ENCODE assay signal across 1 cellular context in the genomic region with DNA sequence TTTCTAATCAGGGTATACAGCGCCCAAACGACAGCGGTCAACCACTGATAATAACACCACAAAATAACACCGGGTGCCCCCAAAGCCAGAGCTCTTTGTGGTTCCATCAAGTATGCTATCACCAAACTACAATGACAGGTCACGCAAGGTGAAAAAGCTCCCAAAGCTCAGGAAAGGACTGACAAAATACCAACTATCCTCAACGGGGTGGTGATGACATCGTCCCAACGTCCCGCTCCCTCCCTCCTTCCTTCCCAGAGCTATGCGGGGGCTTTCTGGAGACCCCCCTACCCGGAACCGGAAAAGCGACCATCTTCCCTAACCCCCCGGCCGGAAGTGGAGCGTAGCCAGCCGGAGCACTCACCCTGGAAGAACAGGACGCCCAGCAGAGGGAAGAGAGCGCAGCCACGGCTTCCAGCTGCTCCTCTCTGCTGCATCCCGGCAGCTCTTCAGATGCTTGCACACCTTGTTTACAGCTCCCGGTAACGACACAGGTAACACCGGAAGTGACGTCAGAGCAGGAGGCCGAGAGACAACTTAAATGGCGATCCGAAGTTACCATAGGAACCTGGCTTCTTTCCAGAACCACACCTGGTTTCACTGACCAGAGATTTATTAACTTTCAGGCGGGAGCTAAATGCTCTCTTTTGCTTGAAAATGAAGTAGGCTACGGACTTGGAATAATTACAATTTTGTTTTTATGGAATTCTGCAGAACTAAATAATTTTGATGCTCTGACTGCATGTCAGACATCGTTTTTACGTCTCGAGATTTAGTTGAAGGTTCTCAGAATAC.
TF ChIP-seq lines count a peak whose summit lies in the region.

A gene with protein sequence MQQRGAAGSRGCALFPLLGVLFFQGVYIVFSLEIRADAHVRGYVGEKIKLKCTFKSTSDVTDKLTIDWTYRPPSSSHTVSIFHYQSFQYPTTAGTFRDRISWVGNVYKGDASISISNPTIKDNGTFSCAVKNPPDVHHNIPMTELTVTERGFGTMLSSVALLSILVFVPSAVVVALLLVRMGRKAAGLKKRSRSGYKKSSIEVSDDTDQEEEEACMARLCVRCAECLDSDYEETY (minus strand): TSS at position 508 of the 795 bp plus-strand sequence. CDS start 71 bp downstream, at position 437.

TF ChIP-seq in H1, 55 proteins besides CTCF, POLR2A, EP300 and RAD21:
- TF ChIP-seq RXRA (IDR thresholded peaks at IDR 0.05; ENCODE audit: insufficient read depth, low read depth, low read length) (no peak), YY1 (IDR thresholded peaks at IDR 0.05; ENCODE audit: low read depth, low read length) (peak; percentile 91), CTBP2 (IDR thresholded peaks at IDR 0.05; ENCODE audit: borderline replicate concordance, insufficient read depth, insufficient read length, low read length) (peak; percentile 29), CHD1 (IDR thresholded peaks at IDR 0.05; ENCODE audit: low read depth, low read length) (no peak), CHD2 (IDR thresholded peaks at IDR 0.05; ENCODE audit: low read length) (no peak), RBBP5 (IDR thresholded peaks at IDR 0.05; ENCODE audit: borderline replicate concordance, low read depth, low read length) (peak; percentile 99), PHF8 (conservative IDR thresholded peaks at IDR 0.05; ENCODE audit: low read depth, low read length) (peak; percentile 74), MAFK (IDR thresholded peaks at IDR 0.05; ENCODE audit: low read depth, low read length) (no peak), BACH1 (IDR thresholded peaks at IDR 0.05; ENCODE audit: low read length) (no peak), TAF1 (IDR thresholded peaks at IDR 0.05; ENCODE audit: low read depth, low read length) (peak; percentile 78), EGR1 (IDR thresholded peaks at IDR 0.05; ENCODE audit: borderline replicate concordance, low read depth, low read length) (peak; percentile 37; the same call in 1 of the 2 replicates), CEBPB (IDR thresholded peaks at IDR 0.05; ENCODE audit: low read depth, low read length) (peak; percentile 25; the same call in 1 of the 2 replicates), TEAD4 (IDR thresholded peaks at IDR 0.05; ENCODE audit: low read depth, low read length) (peak; percentile 26; the same call in 1 of the 2 replicates), ASH2L (IDR thresholded peaks at IDR 0.05; ENCODE audit: low read length) (peak; percentile 99), CREB1 (IDR thresholded peaks at IDR 0.05) (peak; percentile 89), TCF12 (IDR thresholded peaks at IDR 0.05; ENCODE audit: low read depth, low read length) (0 out of 2 replicates have a peak, but pooled peaks have one; percentile 45), TBP (IDR thresholded peaks at IDR 0.05; ENCODE audit: low read depth, low read length) (peak; percentile 63; the same call in 1 of the 2 replicates), SIN3A (conservative IDR thresholded peaks at IDR 0.05 in 1 of 2, IDR thresholded peaks at IDR 0.05 in 1 of 2; ENCODE audit: low read depth in 1 of 2, low read length in 2 of 2) (peak in 1 of 2 experiments; percentile 67; a peak in 1 of 4 replicates), KDM4A (IDR thresholded peaks at IDR 0.05; ENCODE audit: low read depth, low read length, severe bottlenecking) (peak; percentile 99), TAF7 (optimal IDR thresholded peaks at IDR 0.05; ENCODE audit: borderline replicate concordance, low read depth, low read length) (peak; percentile 41), GABPA (IDR thresholded peaks at IDR 0.05; ENCODE audit: borderline replicate concordance, insufficient read depth, low read length) (peak; percentile 94), SP1 (IDR thresholded peaks at IDR 0.05; ENCODE audit: low read depth, low read length) (no peak), JUND (IDR thresholded peaks at IDR 0.05; ENCODE audit: low read length) (peak; percentile 67; the same call in 1 of the 2 replicates), SUZ12 (IDR thresholded peaks at IDR 0.05; ENCODE audit: low read length) (peak; percentile 25; the same call in 1 of the 2 replicates), POLR2AphosphoS5 (IDR thresholded peaks at IDR 0.05; ENCODE audit: low read depth, low read length) (peak; percentile 80; the same call in 1 of the 2 replicates), SAP30 (IDR thresholded peaks at IDR 0.05; ENCODE audit: insufficient read depth, insufficient replicate concordance, low read length) (peak; percentile 67)
- TF ChIP-seq, protein P1, sequence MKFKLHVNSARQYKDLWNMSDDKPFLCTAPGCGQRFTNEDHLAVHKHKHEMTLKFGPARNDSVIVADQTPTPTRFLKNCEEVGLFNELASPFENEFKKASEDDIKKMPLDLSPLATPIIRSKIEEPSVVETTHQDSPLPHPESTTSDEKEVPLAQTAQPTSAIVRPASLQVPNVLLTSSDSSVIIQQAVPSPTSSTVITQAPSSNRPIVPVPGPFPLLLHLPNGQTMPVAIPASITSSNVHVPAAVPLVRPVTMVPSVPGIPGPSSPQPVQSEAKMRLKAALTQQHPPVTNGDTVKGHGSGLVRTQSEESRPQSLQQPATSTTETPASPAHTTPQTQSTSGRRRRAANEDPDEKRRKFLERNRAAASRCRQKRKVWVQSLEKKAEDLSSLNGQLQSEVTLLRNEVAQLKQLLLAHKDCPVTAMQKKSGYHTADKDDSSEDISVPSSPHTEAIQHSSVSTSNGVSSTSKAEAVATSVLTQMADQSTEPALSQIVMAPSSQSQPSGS (IDR thresholded peaks at IDR 0.05; ENCODE audit: low read length) = peak; percentile 89
- TF ChIP-seq, protein P2, sequence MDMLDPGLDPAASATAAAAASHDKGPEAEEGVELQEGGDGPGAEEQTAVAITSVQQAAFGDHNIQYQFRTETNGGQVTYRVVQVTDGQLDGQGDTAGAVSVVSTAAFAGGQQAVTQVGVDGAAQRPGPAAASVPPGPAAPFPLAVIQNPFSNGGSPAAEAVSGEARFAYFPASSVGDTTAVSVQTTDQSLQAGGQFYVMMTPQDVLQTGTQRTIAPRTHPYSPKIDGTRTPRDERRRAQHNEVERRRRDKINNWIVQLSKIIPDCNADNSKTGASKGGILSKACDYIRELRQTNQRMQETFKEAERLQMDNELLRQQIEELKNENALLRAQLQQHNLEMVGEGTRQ (IDR thresholded peaks at IDR 0.05; ENCODE audit: low read length) = no peak
- TF ChIP-seq, protein P3, sequence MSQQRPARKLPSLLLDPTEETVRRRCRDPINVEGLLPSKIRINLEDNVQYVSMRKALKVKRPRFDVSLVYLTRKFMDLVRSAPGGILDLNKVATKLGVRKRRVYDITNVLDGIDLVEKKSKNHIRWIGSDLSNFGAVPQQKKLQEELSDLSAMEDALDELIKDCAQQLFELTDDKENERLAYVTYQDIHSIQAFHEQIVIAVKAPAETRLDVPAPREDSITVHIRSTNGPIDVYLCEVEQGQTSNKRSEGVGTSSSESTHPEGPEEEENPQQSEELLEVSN (IDR thresholded peaks at IDR 0.05) = 0 out of 2 replicates have a peak, but pooled peaks have one; percentile 41
- TF ChIP-seq, protein P4, sequence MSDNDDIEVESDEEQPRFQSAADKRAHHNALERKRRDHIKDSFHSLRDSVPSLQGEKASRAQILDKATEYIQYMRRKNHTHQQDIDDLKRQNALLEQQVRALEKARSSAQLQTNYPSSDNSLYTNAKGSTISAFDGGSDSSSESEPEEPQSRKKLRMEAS (IDR thresholded peaks at IDR 0.05) = peak; percentile 55
